In the genomic region with DNA sequence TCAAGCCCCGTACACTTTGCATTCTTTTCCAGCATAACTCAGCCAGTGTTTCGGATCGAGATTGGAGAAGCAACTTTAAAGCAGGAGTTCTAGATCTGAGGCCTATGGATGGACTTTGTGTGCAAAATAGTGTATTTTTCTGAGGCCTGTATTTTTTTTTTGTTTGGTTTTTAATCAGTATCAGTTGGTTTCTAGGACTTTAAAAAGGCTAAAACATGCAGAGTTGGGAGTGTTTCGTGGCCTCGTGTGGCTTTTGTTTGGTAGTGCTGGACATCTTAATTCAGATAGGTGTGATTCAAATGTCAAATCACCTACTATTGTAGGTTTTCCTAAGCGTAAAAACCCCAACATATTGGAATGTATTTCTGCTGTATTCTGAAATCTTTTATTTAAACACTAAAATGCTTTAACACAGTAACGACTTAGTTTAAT, we compare ENCODE assay signal across 8 cellular contexts. TPM values are rescaled to one million over a fixed set of nuclear protein-coding genes. Genes with fewer than 3 reads are reported as not detected.
A peak's percentile ranks its signal among the peaks of the same experiment; 100 is the strongest.
DNase-seq lines count a peak whose midpoint lies in the region; ATAC-seq and TF ChIP-seq lines count a peak whose summit lies in the region.

No MANE protein-coding gene starts in this region.

- H3K4me1 ChIP-seq in BE2C (no peaks in the 10 kb centered on the region), right cardiac atrium (ENCODE audit: control insufficient read depth, insufficient read depth, low read length) (no peaks in the 10 kb centered on the region)

- H3K36me3 ChIP-seq in BE2C (no peaks in the 10 kb centered on the region), WERI-Rb-1 (peaks cover 28% of the 10 kb centered on the region)

- peak; percentile 17 for ATAC-seq in GM21737 (IDR thresholded peaks at IDR 0.05; ENCODE audit: unreplicated experiment)
- ATAC-seq in right cardiac atrium, result no peak
- no peak for ATAC-seq in stimulated activated effector memory CD8-positive, alpha-beta T cell treated with anti-CD3 and anti-CD28 coated beads, Interleukin-12 subunit alpha, Interleukin-12 subunit beta, amount 100 ng/mL, for 72 hours
- ATAC-seq in HG02885 (IDR thresholded peaks at IDR 0.05; ENCODE audit: poor library complexity, unreplicated experiment), result no peak
- no peak for ATAC-seq in GM18870 (IDR thresholded peaks at IDR 0.05; ENCODE audit: unreplicated experiment)

- H3K27me3 ChIP-seq in BE2C (no peaks in the 10 kb centered on the region), WERI-Rb-1 (ENCODE audit: insufficient read depth, low read depth, severe bottlenecking) (no peaks in the 10 kb centered on the region), right cardiac atrium (ENCODE audit: control insufficient read depth, insufficient read depth) (no peaks in the 10 kb centered on the region)

- no peaks in the 10 kb centered on the region for H3K9me3 Mint-ChIP-seq in stimulated activated effector memory CD8-positive, alpha-beta T cell treated with anti-CD3 and anti-CD28 coated beads, Interleukin-12 subunit alpha, Interleukin-12 subunit beta, amount 100 ng/mL, for 72 hours

- H3K9me3 ChIP-seq in BE2C (no peaks in the 10 kb centered on the region), WERI-Rb-1 (ENCODE audit: severe bottlenecking) (no peaks in the 10 kb centered on the region), right cardiac atrium (ENCODE audit: control insufficient read depth, low read length) (no peaks in the 10 kb centered on the region)

- peaks cover 22% of the 10 kb centered on the region for H3K4me1 Mint-ChIP-seq in stimulated activated effector memory CD8-positive, alpha-beta T cell treated with anti-CD3 and anti-CD28 coated beads, Interleukin-12 subunit alpha, Interleukin-12 subunit beta, amount 100 ng/mL, for 72 hours

- intact Hi-C loops in right cardiac atrium (cut with DNase I), result no loop called here

- H3K27ac ChIP-seq in WERI-Rb-1 (peak overlapping the region; percentile 93), right cardiac atrium (ENCODE audit: low read length) (peak overlapping the region; percentile 81)

- peak overlapping the region; percentile 93 for H3K4me3 Mint-ChIP-seq in stimulated activated effector memory CD8-positive, alpha-beta T cell treated with anti-CD3 and anti-CD28 coated beads, Interleukin-12 subunit alpha, Interleukin-12 subunit beta, amount 100 ng/mL, for 72 hours

- H3K4me3 ChIP-seq in BE2C (ENCODE audit: low read depth, low read length) (peak overlapping the region; percentile 94), WERI-Rb-1 (ENCODE audit: low read depth, low read length) (peak overlapping the region; percentile 96), right cardiac atrium (ENCODE audit: low read length) (peak overlapping the region; percentile 88)

- WGBS in right cardiac atrium, result 2% methylated on average over 7 of the region's 7 CpGs

- peak overlapping the region; percentile 93 for H3K27ac Mint-ChIP-seq in stimulated activated effector memory CD8-positive, alpha-beta T cell treated with anti-CD3 and anti-CD28 coated beads, Interleukin-12 subunit alpha, Interleukin-12 subunit beta, amount 100 ng/mL, for 72 hours

- DNase-seq in BE2C, result no peak
- no peak for DNase-seq in WERI-Rb-1
- DNase-seq in right cardiac atrium, result no peak
- no peak for DNase-seq in stimulated activated effector memory CD8-positive, alpha-beta T cell treated with anti-CD3 and anti-CD28 coated beads, Interleukin-12 subunit alpha, Interleukin-12 subunit beta, amount 100 ng/mL, for 72 hours (ENCODE audit: low spot score in 2 of 2)
- no peak for DNase-seq in GM10266 (ENCODE audit: extremely low spot score)

- H3K36me3 Mint-ChIP-seq in stimulated activated effector memory CD8-positive, alpha-beta T cell treated with anti-CD3 and anti-CD28 coated beads, Interleukin-12 subunit alpha, Interleukin-12 subunit beta, amount 100 ng/mL, for 72 hours, result peaks cover 9% of the 10 kb centered on the region

- TF ChIP-seq CTCF in BE2C (IDR thresholded peaks at IDR 0.05; ENCODE audit: low read depth, low read length) (no peak), WERI-Rb-1 (IDR thresholded peaks at IDR 0.05; ENCODE audit: low read depth, low read length) (no peak), GM10266 (IDR thresholded peaks at IDR 0.05; ENCODE audit: control insufficient read depth, insufficient read depth, low read depth, missing control alignments) (no peak)

RNA-seq across cellular contexts. Expression of a gene that starts 0.3 kb away (rescaled TPM):
- polyA plus RNA-seq in BE2C (2012; ENCODE audit: insufficient read depth, insufficient read length, low read depth), result 3.8 TPM
- total RNA-seq in right cardiac atrium, result 1 to 10 TPM; 3.4 to 4.6 (median 3.8) TPM
- 2.9 TPM for polyA plus RNA-seq in right cardiac atrium

RNA-seq across cellular contexts. Expression of a gene that starts 0.8 kb away (rescaled TPM):
- polyA plus RNA-seq in BE2C (2012; ENCODE audit: insufficient read depth, insufficient read length, low read depth), result 8.6 TPM
- 10 to 100 TPM; 19.8 to 23.8 (median 21.5) TPM for total RNA-seq in right cardiac atrium
- polyA plus RNA-seq in right cardiac atrium, result 12.4 TPM

RNA-seq across cellular contexts. Expression of a gene that starts 47.3 kb away (rescaled TPM):
- polyA plus RNA-seq in BE2C (2012; ENCODE audit: insufficient read depth, insufficient read length, low read depth), result 1.8 TPM
- 1 to 10 TPM; 5.1 to 6.4 (median 6.1) TPM for total RNA-seq in right cardiac atrium
- polyA plus RNA-seq in right cardiac atrium, result 3.4 TPM
